ENCODE assay signal across 17 cellular contexts in the genomic region with DNA sequence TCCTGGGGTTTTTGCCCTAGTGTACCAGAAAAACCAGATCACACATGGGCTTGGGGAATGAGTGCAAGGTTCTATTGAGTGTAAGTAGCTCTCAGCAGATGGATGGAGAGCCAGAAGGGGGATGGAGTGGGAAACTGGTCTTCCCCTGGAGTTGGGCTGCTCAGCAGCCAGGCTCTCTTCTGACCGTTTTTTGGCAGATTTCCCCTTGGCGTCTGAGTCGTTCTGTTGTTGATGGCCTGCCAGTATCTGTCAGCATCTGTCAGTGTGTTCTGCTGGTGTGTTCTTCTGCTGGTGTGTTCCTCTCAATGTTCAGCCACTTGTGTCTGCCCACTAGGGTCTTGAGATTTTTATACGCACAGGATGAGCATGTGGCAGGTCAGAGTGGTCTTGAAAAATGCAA.
DNase-seq lines count a peak whose midpoint lies in the region; ATAC-seq and TF ChIP-seq lines count a peak whose summit lies in the region.
"Had no signal": no experiment of that assay in that cellular context is flagged by ENCODE, and none has a peak within 500 bp of the region (broad histone marks: within the 10 kb centered on the region; RNA-seq: fewer than 3 reads in every experiment).

No MANE protein-coding gene starts in this region.

- DNase-seq in MG63 (peak; percentile 20), NCI-H446 (lab: John Stamatoyannopoulos, UW) (peak; percentile 71 to 93), left cardiac atrium (no peak), pons (ENCODE audit: low spot score) (peak; percentile 4), smooth muscle cell (lab: John Stamatoyannopoulos, UW; ENCODE audit: unreplicated experiment) (no peak), NCI-H774 (lab: John Stamatoyannopoulos, UW) (no peak)
- DNase-seq: CD4-positive, CD25-positive, alpha-beta regulatory T cell; EL; GF-D8; H7; Kasumi-1; NCI-H1436 treated with DMSO at 0.1 percent for 48 hours; NCI-H510A; T-helper 1 cell had no signal

- WGBS in smooth muscle cell (ENCODE audit: low lambda C conversion rate): 91% methylated on average over 4 of the region's 4 CpGs

- intact Hi-C loops in left cardiac atrium (cut with DNase I): no loop called here

- H3K4me2 ChIP-seq in smooth muscle cell: no peak overlapping the region

- no peak overlapping the region for H2AFZ ChIP-seq in smooth muscle cell (ENCODE audit: low read depth)

- H3K27me3 ChIP-seq in MG63 (no peaks in the 10 kb centered on the region), smooth muscle cell (ENCODE audit: low read depth) (peaks cover 37% of the 10 kb centered on the region)
- H3K27me3 ChIP-seq: SJSA1 had no signal

- H3K4me1 ChIP-seq in smooth muscle cell (ENCODE audit: low read depth): no peaks in the 10 kb centered on the region
- H3K4me1 ChIP-seq: SJSA1 had no signal

- H3K4me3 ChIP-seq in MG63 (no peak overlapping the region), smooth muscle cell (no peak overlapping the region)
- H3K4me3 ChIP-seq: SJSA1 had no signal

- ATAC-seq in left cardiac atrium (peak; percentile 83 to 86), HG02973 (IDR thresholded peaks at IDR 0.05; ENCODE audit: unreplicated experiment) (no peak)
- ATAC-seq: Panc1 had no signal

- H4K20me1 ChIP-seq in smooth muscle cell (ENCODE audit: low read depth): no peaks in the 10 kb centered on the region

- no peaks in the 10 kb centered on the region for H3F3A ChIP-seq in smooth muscle cell (ENCODE audit: low read depth)

- H3K27ac ChIP-seq in smooth muscle cell (ENCODE audit: low read depth): no peak overlapping the region
- H3K27ac ChIP-seq: SJSA1 had no signal

- no peak overlapping the region for H3K9ac ChIP-seq in smooth muscle cell (ENCODE audit: low read depth)

- H3K9me3 ChIP-seq in MG63 (no peaks in the 10 kb centered on the region), smooth muscle cell (replicated peaks; ENCODE audit: low read depth) (no peaks in the 10 kb centered on the region)
- H3K9me3 ChIP-seq: SJSA1 had no signal

- no peak for TF ChIP-seq CTCF in smooth muscle cell (IDR thresholded peaks at IDR 0.05; ENCODE audit: borderline replicate concordance, insufficient read depth, poor library complexity, severe bottlenecking)

- H3K36me3 ChIP-seq in MG63 (no peaks in the 10 kb centered on the region), smooth muscle cell (ENCODE audit: low read depth) (no peaks in the 10 kb centered on the region)
- H3K36me3 ChIP-seq: SJSA1 had no signal

- no peaks in the 10 kb centered on the region for H3K79me2 ChIP-seq in smooth muscle cell (ENCODE audit: low read depth)

Comparison
In these comparisons a context has a peak if more than half of its experiments do, and no peak if none do; other contexts are left out.
1. DNase-seq: peak in MG63 (single experiment), NCI-H446 (2 of 2) and pons (single experiment); none in left cardiac atrium (single experiment), smooth muscle cell (single experiment) and NCI-H774 (single experiment).